Comparison of ENCODE assay signal across 8 cellular contexts in genomic region chr13:74290324-74290773, GRCh38.
DNase-seq lines count a peak whose midpoint lies in the region; ATAC-seq and TF ChIP-seq lines count a peak whose summit lies in the region.

No MANE protein-coding gene starts in this region.

- no peak for TF ChIP-seq CTCF in brain (conservative IDR thresholded peaks at IDR 0.05)

- H3K27me3 Mint-ChIP-seq in brain: peaks cover 3% of the 10 kb centered on the region

- ATAC-seq in GM21423 (IDR thresholded peaks at IDR 0.05; ENCODE audit: unreplicated experiment): peak; percentile 60
- ATAC-seq in stimulated activated effector memory CD8-positive, alpha-beta T cell treated with anti-CD3 and anti-CD28 coated beads, Interleukin-12 subunit alpha, Interleukin-12 subunit beta, amount 100 ng/mL, for 72 hours: peak; percentile 68

- H3K36me3 Mint-ChIP-seq in brain: no peaks in the 10 kb centered on the region
- H3K36me3 Mint-ChIP-seq in stimulated activated effector memory CD8-positive, alpha-beta T cell treated with anti-CD3 and anti-CD28 coated beads, Interleukin-12 subunit alpha, Interleukin-12 subunit beta, amount 100 ng/mL, for 72 hours: peaks cover 6% of the 10 kb centered on the region

- DNase-seq in DMS79 (lab: John Stamatoyannopoulos, UW): peak; percentile 82
- DNase-seq in HT-29 (ENCODE audit: low spot score): peak; percentile 73
- DNase-seq in RPMI7951 (ENCODE audit: low read depth): peak; percentile 43
- peak; percentile 84 for DNase-seq in inferior parietal cortex (ENCODE audit: extremely low spot score)
- no peak for DNase-seq in stimulated activated effector memory CD8-positive, alpha-beta T cell treated with anti-CD3 and anti-CD28 coated beads, Interleukin-12 subunit alpha, Interleukin-12 subunit beta, amount 100 ng/mL, for 72 hours (ENCODE audit: low spot score in 2 of 2)
- DNase-seq in stimulated activated CD8-positive, alpha-beta memory T cell treated with anti-CD3 and anti-CD28 coated beads, Interleukin-4, amount 100 ng/mL, for 48 hours: no peak

- peak overlapping the region; percentile 48 to 90 (median 83) for H3K4me3 Mint-ChIP-seq in brain
- no peak overlapping the region for H3K4me3 Mint-ChIP-seq in stimulated activated effector memory CD8-positive, alpha-beta T cell treated with anti-CD3 and anti-CD28 coated beads, Interleukin-12 subunit alpha, Interleukin-12 subunit beta, amount 100 ng/mL, for 72 hours

- peaks cover 0 to 4% (median 0%) of the 10 kb centered on the region in 5 experiments for H3K9me3 Mint-ChIP-seq in brain
- no peaks in the 10 kb centered on the region for H3K9me3 Mint-ChIP-seq in stimulated activated effector memory CD8-positive, alpha-beta T cell treated with anti-CD3 and anti-CD28 coated beads, Interleukin-12 subunit alpha, Interleukin-12 subunit beta, amount 100 ng/mL, for 72 hours

- H3K27ac Mint-ChIP-seq in brain: peak overlapping the region; percentile 90 to 99 (median 97)
- H3K27ac Mint-ChIP-seq in stimulated activated effector memory CD8-positive, alpha-beta T cell treated with anti-CD3 and anti-CD28 coated beads, Interleukin-12 subunit alpha, Interleukin-12 subunit beta, amount 100 ng/mL, for 72 hours: no peak overlapping the region

- H3K4me1 Mint-ChIP-seq in brain: peaks cover 63% of the 10 kb centered on the region
- H3K4me1 Mint-ChIP-seq in stimulated activated effector memory CD8-positive, alpha-beta T cell treated with anti-CD3 and anti-CD28 coated beads, Interleukin-12 subunit alpha, Interleukin-12 subunit beta, amount 100 ng/mL, for 72 hours: peaks cover 35% of the 10 kb centered on the region

Comparison
In these comparisons a context has a peak if more than half of its experiments do, and no peak if none do; other contexts are left out.
1. DNase-seq: peak in DMS79 (single experiment), HT-29 (single experiment), RPMI7951 (single experiment) and inferior parietal cortex (single experiment); none in stimulated activated effector memory CD8-positive, alpha-beta T cell treated with anti-CD3 and anti-CD28 coated beads, Interleukin-12 subunit alpha, Interleukin-12 subunit beta, amount 100 ng/mL, for 72 hours (0 of 2) and stimulated activated CD8-positive, alpha-beta memory T cell treated with anti-CD3 and anti-CD28 coated beads, Interleukin-4, amount 100 ng/mL, for 48 hours (single experiment).